In genomic region chr19:2553510-2553909, GRCh38 we compare ENCODE assay signal across 16 cellular contexts.
"Had no signal": no experiment of that assay in that cellular context is flagged by ENCODE, and none has a peak within 500 bp of the region (broad histone marks: within the 10 kb centered on the region; RNA-seq: fewer than 3 reads in every experiment).

No MANE protein-coding gene starts in this region.

- H3K4me3 Mint-ChIP-seq: WTC11 had no signal

- H3K9me3 Mint-ChIP-seq: activated naive CD8-positive, alpha-beta T cell treated with anti-CD3 and anti-CD28 coated beads for 36 hours; naive B cell; stimulated activated effector memory CD8-positive, alpha-beta T cell treated with anti-CD3 and anti-CD28 coated beads, Interleukin-12 subunit alpha, Interleukin-12 subunit beta, amount 100 ng/mL, for 72 hours; T-helper 2 cell treated with Interferon-gamma antibody and Interleukin-4, amounts not matched to agents 5 μg/mL and 100 μg/mL, for 36 hours; WTC11 had no signal

- DNase-seq: esophagus squamous epithelium, head of caudate nucleus, stomach had no signal

- ATAC-seq: gastroesophageal sphincter, left lobe of liver, sciatic nerve, WTC11 had no signal

- H3K9me3 ChIP-seq: esophagus squamous epithelium, gastroesophageal sphincter, lower lobe of right lung, stomach, suprapubic skin, tibial nerve had no signal

- FAIRE-seq: astrocyte had no signal

- H3K4me3 ChIP-seq: esophagus squamous epithelium, gastroesophageal sphincter, stomach had no signal

- H3K27ac ChIP-seq: suprapubic skin had no signal

- H3K27me3 Mint-ChIP-seq: activated naive CD8-positive, alpha-beta T cell treated with anti-CD3 and anti-CD28 coated beads for 36 hours; naive B cell had no signal

- H3K27me3 ChIP-seq: dorsolateral prefrontal cortex, esophagus squamous epithelium, gastroesophageal sphincter, stomach, suprapubic skin, tibial nerve had no signal

- H3K36me3 ChIP-seq: esophagus squamous epithelium, gastroesophageal sphincter, lower lobe of right lung, stomach, suprapubic skin, tibial nerve had no signal
